25 cellular contexts compared by ENCODE assay signal in the genomic region with DNA sequence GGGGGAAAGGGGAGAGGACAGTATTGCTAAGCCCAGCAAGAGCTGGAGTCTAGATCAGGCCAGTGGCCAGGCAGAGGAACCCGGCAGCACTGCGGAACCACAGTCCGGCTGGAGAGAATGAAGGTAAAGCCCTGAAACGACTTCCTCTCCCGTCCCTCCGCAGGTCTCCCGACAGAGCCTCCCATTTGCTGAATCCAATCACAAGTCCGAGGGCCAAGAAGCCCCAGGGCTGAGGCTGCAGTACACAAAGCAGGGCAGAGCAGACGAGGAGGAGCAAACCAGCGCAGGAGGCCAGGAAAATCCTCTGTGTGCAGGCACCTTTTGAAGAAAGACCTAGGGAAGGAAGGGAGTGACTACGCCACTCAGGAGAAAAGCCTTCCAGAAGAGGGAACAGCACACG.
"Had no signal": no experiment of that assay in that cellular context is flagged by ENCODE, and none has a peak within 500 bp of the region (broad histone marks: within the 10 kb centered on the region; RNA-seq: fewer than 3 reads in every experiment).

No MANE protein-coding gene starts in this region.

- H3K4me1 Mint-ChIP-seq: activated naive CD4-positive, alpha-beta T cell treated with anti-CD3 and anti-CD28 coated beads, Interleukin-2, amount 10 ng/mL, durations not matched to agents 7 days and 5 days; activated naive CD8-positive, alpha-beta T cell treated with anti-CD3 and anti-CD28 coated beads, Interleukin-2, amount 10 ng/mL, durations not matched to agents 7 days and 5 days; T-cell had no signal

- H3K4me3 Mint-ChIP-seq: activated CD8-positive, alpha-beta T cell treated with anti-CD3 and anti-CD28 coated beads for 36 hours; activated naive CD4-positive, alpha-beta T cell treated with anti-CD3 and anti-CD28 coated beads, Interleukin-2, amount 10 ng/mL, durations not matched to agents 7 days and 5 days; activated naive CD8-positive, alpha-beta T cell treated with anti-CD3 and anti-CD28 coated beads, Interleukin-2, amount 10 ng/mL, durations not matched to agents 7 days and 5 days; activated T-cell treated with anti-CD3 and anti-CD28 coated beads, Interleukin-2, amount 50 U/mL, for 72 hours; T-cell had no signal

- H3K36me3 ChIP-seq: ascending aorta, WERI-Rb-1 had no signal

- H3K4me1 ChIP-seq: ascending aorta, body of pancreas had no signal

- H3K4me3 ChIP-seq: ascending aorta, body of pancreas had no signal

- H3K9me3 Mint-ChIP-seq: activated CD8-positive, alpha-beta T cell treated with anti-CD3 and anti-CD28 coated beads for 36 hours; activated naive CD4-positive, alpha-beta T cell treated with anti-CD3 and anti-CD28 coated beads, Interleukin-2, amount 10 ng/mL, durations not matched to agents 7 days and 5 days; activated naive CD8-positive, alpha-beta T cell treated with anti-CD3 and anti-CD28 coated beads, Interleukin-2, amount 10 ng/mL, durations not matched to agents 7 days and 5 days; activated T-cell treated with anti-CD3 and anti-CD28 coated beads, Interleukin-2, amount 50 U/mL, for 72 hours; activated T-helper 2 cell treated with anti-CD3 and anti-CD28 coated beads, Interferon-gamma antibody, Interleukin-2, Interleukin-4, amounts not matched to agents 10 μg/mL and 5 μg/mL and 100 μg/mL, durations not matched to agents 14 hours and 24 hours and 36 hours; T-cell had no signal

- DNase-seq: activated CD4-positive, alpha-beta T cell treated with anti-CD3 and anti-CD28 coated beads for 4 hours; activated CD8-positive, alpha-beta memory T cell treated with anti-CD3 and anti-CD28 coated beads, Interleukin-2, amount 50 U/mL, for 4 hours; activated CD8-positive, alpha-beta T cell treated with anti-CD3 and anti-CD28 coated beads for 36 hours; activated gamma-delta T cell treated with Interleukin-2 at 50 U/mL for 16 hours; activated naive CD4-positive, alpha-beta T cell treated with anti-CD3 and anti-CD28 coated beads, Interleukin-2, amount 10 ng/mL, durations not matched to agents 7 days and 5 days; activated naive CD8-positive, alpha-beta T cell treated with anti-CD3 and anti-CD28 coated beads, Interleukin-2, amount 10 ng/mL, durations not matched to agents 7 days and 5 days; activated T-cell treated with anti-CD3 and anti-CD28 coated beads, Interleukin-2, amount 50 U/mL, for 72 hours; body of pancreas; central memory CD4-positive, alpha-beta T cell; NCI-H1092; NCI-H1417; NCI-H1930; NCI-H2171; NCI-H226; NCI-H526; NCI-H774; SIG-M5; T-cell; T-helper 2 cell; T1000 had no signal

- H3K27me3 Mint-ChIP-seq: activated CD8-positive, alpha-beta T cell treated with anti-CD3 and anti-CD28 coated beads for 36 hours; T-cell had no signal

- ATAC-seq: activated CD4-positive, CD25-positive, alpha-beta regulatory T cell treated with anti-CD3 and anti-CD28 coated beads, Interleukin-2, amount 50 U/mL, for 24 hours; activated CD8-positive, alpha-beta T cell treated with anti-CD3 and anti-CD28 coated beads for 36 hours; activated T-cell treated with anti-CD3 and anti-CD28 coated beads, Interleukin-2, amount 50 U/mL, for 72 hours; body of pancreas; T-cell had no signal

- H3K9me3 ChIP-seq: ascending aorta, body of pancreas had no signal

- H3K27ac Mint-ChIP-seq: activated CD8-positive, alpha-beta T cell treated with anti-CD3 and anti-CD28 coated beads for 36 hours; activated naive CD4-positive, alpha-beta T cell treated with anti-CD3 and anti-CD28 coated beads, Interleukin-2, amount 10 ng/mL, durations not matched to agents 7 days and 5 days; activated naive CD8-positive, alpha-beta T cell treated with anti-CD3 and anti-CD28 coated beads, Interleukin-2, amount 10 ng/mL, durations not matched to agents 7 days and 5 days; activated T-cell treated with anti-CD3 and anti-CD28 coated beads, Interleukin-2, amount 50 U/mL, for 72 hours; activated T-helper 2 cell treated with anti-CD3 and anti-CD28 coated beads, Interferon-gamma antibody, Interleukin-2, Interleukin-4, amounts not matched to agents 10 μg/mL and 5 μg/mL and 100 μg/mL, durations not matched to agents 14 hours and 24 hours and 36 hours; T-cell had no signal

- H3K27ac ChIP-seq: ascending aorta, body of pancreas, KMS-11, WERI-Rb-1 had no signal

- H3K27me3 ChIP-seq: ascending aorta, body of pancreas had no signal

- H3K36me3 Mint-ChIP-seq: activated naive CD4-positive, alpha-beta T cell treated with anti-CD3 and anti-CD28 coated beads, Interleukin-2, amount 10 ng/mL, durations not matched to agents 7 days and 5 days; activated naive CD8-positive, alpha-beta T cell treated with anti-CD3 and anti-CD28 coated beads, Interleukin-2, amount 10 ng/mL, durations not matched to agents 7 days and 5 days; T-cell had no signal
